Comparison of ENCODE assay signal across 1 cellular context in genomic region chr11:67416416-67417335, GRCh38.
TF ChIP-seq lines count a peak whose summit lies in the region.

No MANE protein-coding gene starts in this region.

TF ChIP-seq in H1, 55 proteins besides CTCF, POLR2A, EP300 and RAD21:
- TF ChIP-seq HDAC2 (IDR thresholded peaks at IDR 0.05; ENCODE audit: borderline replicate concordance in 1 of 2, low read depth in 2 of 2, low read length in 2 of 2) (no peak), ATF2 (IDR thresholded peaks at IDR 0.05; ENCODE audit: low read length) (no peak), ASH2L (IDR thresholded peaks at IDR 0.05; ENCODE audit: low read length) (no peak), RNF2 (IDR thresholded peaks at IDR 0.05; ENCODE audit: borderline replicate concordance, low read depth, low read length, missing control alignments, poor library complexity, severe bottlenecking) (no peak), TAF7 (optimal IDR thresholded peaks at IDR 0.05; ENCODE audit: borderline replicate concordance, low read depth, low read length) (no peak), ATF3 (IDR thresholded peaks at IDR 0.05; ENCODE audit: insufficient read depth, low read depth, low read length) (no peak), ZNF274 (IDR thresholded peaks at IDR 0.05; ENCODE audit: borderline replicate concordance, extremely low read depth, low read length) (no peak), CEBPB (IDR thresholded peaks at IDR 0.05; ENCODE audit: low read depth, low read length) (no peak), CREB1 (IDR thresholded peaks at IDR 0.05) (no peak), RBBP5 (IDR thresholded peaks at IDR 0.05; ENCODE audit: borderline replicate concordance, low read depth, low read length) (no peak), RXRA (IDR thresholded peaks at IDR 0.05; ENCODE audit: insufficient read depth, low read depth, low read length) (no peak), SUZ12 (IDR thresholded peaks at IDR 0.05; ENCODE audit: low read length) (no peak), CTBP2 (IDR thresholded peaks at IDR 0.05; ENCODE audit: borderline replicate concordance, insufficient read depth, insufficient read length, low read length) (no peak), CBX8 (IDR thresholded peaks at IDR 0.05; ENCODE audit: borderline replicate concordance, low read depth, low read length) (no peak), JUND (IDR thresholded peaks at IDR 0.05; ENCODE audit: low read length) (no peak), SIN3A (conservative IDR thresholded peaks at IDR 0.05 in 1 of 2, IDR thresholded peaks at IDR 0.05 in 1 of 2; ENCODE audit: low read depth in 1 of 2, low read length in 2 of 2) (no peak), POU5F1 (IDR thresholded peaks at IDR 0.05; ENCODE audit: low read depth, low read length) (no peak), KDM4A (IDR thresholded peaks at IDR 0.05; ENCODE audit: low read depth, low read length, severe bottlenecking) (no peak), BACH1 (IDR thresholded peaks at IDR 0.05; ENCODE audit: low read length) (no peak), SP2 (IDR thresholded peaks at IDR 0.05; ENCODE audit: low read length) (no peak)
